In genomic region chr2:72095364-72095763, GRCh38 we compare ENCODE assay signal across 27 cellular contexts. TPM values are rescaled to one million over a fixed set of nuclear protein-coding genes. Genes with fewer than 3 reads are reported as not detected.
"Had no signal": no experiment of that assay in that cellular context is flagged by ENCODE, and none has a peak within 500 bp of the region (broad histone marks: within the 10 kb centered on the region; RNA-seq: fewer than 3 reads in every experiment).

No MANE protein-coding gene starts in this region.

- H3K27me3 ChIP-seq: neutrophil, suprapubic skin had no signal

- H3K36me3 ChIP-seq: left ventricle myocardium inferior, neutrophil, pancreas, stomach, suprapubic skin, tibial nerve had no signal

- H3K4me1 ChIP-seq: left ventricle myocardium inferior, pancreas, stomach, tibial nerve had no signal

- H3K4me3 ChIP-seq: left ventricle myocardium inferior, pancreas, smooth muscle cell, stomach, suprapubic skin, tibial nerve had no signal

- DNase-seq: activated CD4-positive, alpha-beta memory T cell treated with anti-CD3 and anti-CD28 coated beads, Interleukin-2, amount 10 ng/mL, durations not matched to agents 7 days and 5 days; activated CD4-positive, alpha-beta T cell treated with anti-CD3 and anti-CD28 coated beads, Interleukin-2, amount 10 ng/mL, durations not matched to agents 24 days and 14 days; activated effector memory CD4-positive, alpha-beta T cell treated with Interleukin-2 at 50 U/mL for 16 hours; activated naive CD4-positive, alpha-beta T cell treated with anti-CD3 and anti-CD28 coated beads for 36 hours; activated naive CD8-positive, alpha-beta T cell treated with anti-CD3 and anti-CD28 coated beads, Interleukin-2, amount 10 ng/mL, durations not matched to agents 7 days and 5 days; activated T-cell treated with anti-CD3 and anti-CD28 coated beads, Interleukin-2, amount 50 U/mL, for 72 hours; amygdala; dermis blood vessel endothelial cell; effector CD8-positive, alpha-beta T cell; foreskin melanocyte; immature natural killer cell; kidney glomerular epithelial cell; left ventricle myocardium inferior; mammary epithelial cell; pancreas; stimulated activated CD4-positive, alpha-beta T cell treated with anti-CD3 and anti-CD28 coated beads, Interleukin-15, amount 100 ng/mL, for 24 hours had no signal

- H3K9me3 ChIP-seq: left ventricle myocardium inferior, neutrophil, pancreas, stomach, suprapubic skin, tibial nerve had no signal

- H3K27ac ChIP-seq: left ventricle myocardium inferior, neutrophil, pancreas, stomach, suprapubic skin, tibial nerve, VCaP had no signal

- ATAC-seq: activated CD4-positive, CD25-positive, alpha-beta regulatory T cell treated with anti-CD3 and anti-CD28 coated beads, Interleukin-2, amount 50 U/mL, for 24 hours; activated T-cell treated with anti-CD3 and anti-CD28 coated beads, Interleukin-2, amount 50 U/mL, for 72 hours; esophagus mucosa; natural killer cell treated with Interleukin-12 subunit alpha and Interleukin-12 subunit beta and Interleukin-15 and Interleukin-18, amount 100 ng/mL, for 72 hours; pancreas; sciatic nerve; stimulated activated memory B cell treated with anti-CD40 and anti-IgM and Interleukin-4, amounts not matched to agents 10 μg/mL and 1 μg/mL and 100 μg/mL, for 72 hours had no signal

RNA-seq across cellular contexts. Expression of gene CYP26B1, which starts 52.3 kb away (rescaled TPM):
- total RNA-seq: activated CD4-positive, alpha-beta memory T cell treated with anti-CD3 and anti-CD28 coated beads, Interleukin-2, amount 10 ng/mL, durations not matched to agents 7 days and 5 days; activated CD4-positive, alpha-beta T cell treated with anti-CD3 and anti-CD28 coated beads, Interleukin-2, amount 10 ng/mL, durations not matched to agents 24 days and 14 days; activated naive CD4-positive, alpha-beta T cell treated with anti-CD3 and anti-CD28 coated beads for 36 hours; activated naive CD8-positive, alpha-beta T cell treated with anti-CD3 and anti-CD28 coated beads, Interleukin-2, amount 10 ng/mL, durations not matched to agents 7 days and 5 days; activated T-cell treated with anti-CD3 and anti-CD28 coated beads, Interleukin-2, amount 50 U/mL, for 72 hours; natural killer cell treated with Interleukin-12 subunit alpha and Interleukin-12 subunit beta and Interleukin-15 and Interleukin-18, amount 100 ng/mL, for 72 hours had no signal
- polyA plus RNA-seq: immature natural killer cell had no signal
